ENCODE assay signal across 18 cellular contexts in the genomic region with DNA sequence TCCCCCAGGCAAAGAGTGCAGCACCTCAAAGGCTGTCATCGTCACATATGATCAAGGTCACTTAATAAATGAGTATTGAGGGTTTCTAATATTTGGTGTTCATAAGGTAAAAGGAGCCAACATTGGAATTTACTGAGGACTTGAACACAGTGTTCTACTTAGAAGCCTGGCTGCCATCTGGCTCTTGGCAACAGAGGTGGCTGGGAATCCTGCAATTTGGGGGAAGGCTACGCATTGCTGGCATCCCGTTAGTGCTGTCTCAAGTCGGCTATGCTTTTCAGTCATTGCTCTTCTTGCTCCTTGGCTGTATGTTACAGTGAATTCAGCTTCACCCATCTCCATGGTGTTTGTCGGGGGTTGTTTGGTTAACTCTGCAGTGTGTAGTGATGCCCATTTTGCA. TPM values are rescaled to one million over a fixed set of nuclear protein-coding genes. Genes with fewer than 3 reads are reported as not detected.
DNase-seq lines count a peak whose midpoint lies in the region.
"Had no signal": no experiment of that assay in that cellular context is flagged by ENCODE, and none has a peak within 500 bp of the region (broad histone marks: within the 10 kb centered on the region; RNA-seq: fewer than 3 reads in every experiment).

No MANE protein-coding gene starts in this region.

- no peak overlapping the region for H3K4me3 ChIP-seq in neuronal stem cell (ENCODE audit: low read length in 2 of 2)
- H3K4me3 ChIP-seq: BLaER1, HAP-1 had no signal

- no peak overlapping the region for H2AK5ac ChIP-seq in neuronal stem cell (ENCODE audit: low read depth, low read length)

- H3K36me3 ChIP-seq in neuronal stem cell (replicated peaks in 1 of 2; ENCODE audit: control insufficient read depth in 2 of 2, insufficient read depth in 2 of 2, low read length in 2 of 2): no peaks in the 10 kb centered on the region
- H3K36me3 ChIP-seq: BLaER1, HAP-1 had no signal

- peaks cover 0 to 1% of the 10 kb centered on the region in 2 donors for H3K4me1 ChIP-seq in neuronal stem cell (ENCODE audit: control insufficient read depth in 2 of 2, insufficient read depth in 1 of 2, low read depth in 1 of 2, low read length in 2 of 2)
- H3K4me1 ChIP-seq: BLaER1, Caco-2, HAP-1 had no signal

- no peaks in the 10 kb centered on the region for H3K9me3 ChIP-seq in neuronal stem cell (replicated peaks in 1 of 2; ENCODE audit: control insufficient read depth in 2 of 2, insufficient read depth in 1 of 2, low read depth in 1 of 2, low read length in 2 of 2)
- H3K9me3 ChIP-seq: BLaER1, Caco-2, HAP-1 had no signal

- no peak overlapping the region for H3K9ac ChIP-seq in neuronal stem cell (ENCODE audit: low read depth, low read length, poor library complexity)
- H3K9ac ChIP-seq: BLaER1 had no signal

- H3K4me2 ChIP-seq in neuronal stem cell (ENCODE audit: insufficient read depth, low read length, poor library complexity, severe bottlenecking): no peak overlapping the region
- H3K4me2 ChIP-seq: BLaER1 had no signal

- DNase-seq in NCI-H1694 (lab: John Stamatoyannopoulos, UW): peak; percentile 77
- no peak for DNase-seq in NCI-H1694 treated with DMSO at 0.1 percent for 48 hours (lab: John Stamatoyannopoulos, UW)
- peak; percentile 20 for DNase-seq in mesenteric fat pad (ENCODE audit: low spot score)
- peak; percentile 38 for DNase-seq in superior temporal gyrus (ENCODE audit: extremely low spot score)
- DNase-seq in neuronal stem cell (ENCODE audit: low spot score): no peak
- no peak for DNase-seq in Kasumi-1 (lab: John Stamatoyannopoulos, UW)
- DNase-seq: Caco-2; CD4-positive, CD25-positive, alpha-beta regulatory T cell; CD8-positive, alpha-beta T cell; GOT3; HFFc6 had no signal

- no CpG with 5 or more reads among the region's 5 CpGs for WGBS in neuronal stem cell (ENCODE audit: extremely low coverage in 2 of 2, insufficient read length in 2 of 2, insufficient replicate concordance in 1 of 2), 2 donors

- H3K23ac ChIP-seq in neuronal stem cell (ENCODE audit: low read depth, low read length, poor library complexity): no peak overlapping the region

- H3K27me3 ChIP-seq in neuronal stem cell (ENCODE audit: control insufficient read depth in 3 of 3, insufficient read depth in 3 of 3, low read depth in 1 of 3, low read length in 3 of 3): no peaks in the 10 kb centered on the region
- H3K27me3 ChIP-seq: BLaER1 had no signal

- H2BK12ac ChIP-seq in neuronal stem cell (ENCODE audit: low read length): no peak overlapping the region

- H3K18ac ChIP-seq in neuronal stem cell (ENCODE audit: low read length): no peak overlapping the region

- no peak overlapping the region for H2AFZ ChIP-seq in neuronal stem cell (ENCODE audit: low read length)

- H3K27ac ChIP-seq in neuronal stem cell (replicated peaks; ENCODE audit: low read length): no peak overlapping the region
- H3K27ac ChIP-seq: 22Rv1, BLaER1, C4-2B had no signal

- H2BK5ac ChIP-seq in neuronal stem cell (ENCODE audit: low read length): no peak overlapping the region

- no peak overlapping the region for H3K14ac ChIP-seq in neuronal stem cell (ENCODE audit: low read length)

- H4K91ac ChIP-seq in neuronal stem cell (ENCODE audit: low read depth, low read length, poor library complexity): no peak overlapping the region

- no peak overlapping the region for H2BK120ac ChIP-seq in neuronal stem cell (ENCODE audit: low read depth, low read length)

- no peak overlapping the region for H2BK15ac ChIP-seq in neuronal stem cell (ENCODE audit: low read length)

- no peaks in the 10 kb centered on the region for H3K79me1 ChIP-seq in neuronal stem cell (ENCODE audit: low read depth, low read length)

- H3K4ac ChIP-seq in neuronal stem cell (ENCODE audit: low read length): no peak overlapping the region

- H4K8ac ChIP-seq in neuronal stem cell (ENCODE audit: low read depth, low read length): no peak overlapping the region

RNA-seq across cellular contexts. Expression of gene SLC24A4, which starts 13.0 kb away (rescaled TPM):
- 0.77 TPM for total RNA-seq in mesenteric fat pad
- polyA plus RNA-seq in neuronal stem cell (2013, experiment 1 of 2): 0.03 TPM
- polyA plus RNA-seq in neuronal stem cell (2013, experiment 2 of 2): 0.04 TPM
- total RNA-seq: B cell; Caco-2; CD4-positive, CD25-positive, alpha-beta regulatory T cell; Daoy; HFFc6 had no signal
- polyA plus RNA-seq: AG04450 had no signal

Comparison
In these comparisons a context has a peak if more than half of its experiments do, and no peak if none do; other contexts are left out.
1. DNase-seq: peak in NCI-H1694 (single experiment), mesenteric fat pad (single experiment) and superior temporal gyrus (single experiment); none in NCI-H1694 treated with DMSO at 0.1 percent for 48 hours (single experiment), neuronal stem cell (single experiment) and Kasumi-1 (0 of 2).